ENCODE assay signal across 8 cellular contexts in genomic region chr2:152335016-152335850, GRCh38. TPM values are rescaled to one million over a fixed set of nuclear protein-coding genes. Genes with fewer than 3 reads are reported as not detected.
A peak's percentile ranks its signal among the peaks of the same experiment; 100 is the strongest.
DNase-seq lines count a peak whose midpoint lies in the region; ATAC-seq and TF ChIP-seq lines count a peak whose summit lies in the region.

TSS of gene FMNL2 (plus strand) at chr2:152335174.

- no peak within 1 kb of the TSS for H3K27ac Mint-ChIP-seq in activated CD4-positive, alpha-beta T cell treated with anti-CD3 and anti-CD28 coated beads, Interleukin-2, amount 10 ng/mL, durations not matched to agents 7 days and 5 days
- H3K27ac Mint-ChIP-seq in endothelial cell (ENCODE audit: unreplicated experiment) (no peak within 1 kb of the TSS), memory B cell (peak within 1 kb of the TSS; percentile 63)

- peaks cover 22 to 37% (median 33%) of the 10 kb centered on the region in 10 experiments for H3K4me1 ChIP-seq in BLaER1 treated with 17β-estradiol and CSF1 and Interleukin-3, amounts not matched to agents 10 nM and 100 nM

- peaks cover 54% of the 10 kb centered on the region for H3K27me3 Mint-ChIP-seq in activated CD4-positive, alpha-beta T cell treated with anti-CD3 and anti-CD28 coated beads, Interleukin-2, amount 10 ng/mL, durations not matched to agents 7 days and 5 days
- H3K27me3 Mint-ChIP-seq in endothelial cell (ENCODE audit: unreplicated experiment) (peaks cover 8% of the 10 kb centered on the region), memory B cell (peaks cover 10% of the 10 kb centered on the region)

- CTCF ChIA-PET in activated CD4-positive, alpha-beta T cell treated with anti-CD3 and anti-CD28 coated beads, Interleukin-2, amount 10 ng/mL, durations not matched to agents 7 days and 5 days (lab: Charles Lee), result no interaction called here

- peak within 1 kb of the TSS; percentile 81 to 98 (median 93) for H3K27ac ChIP-seq in BLaER1 treated with 17β-estradiol and CSF1 and Interleukin-3, amounts not matched to agents 10 nM and 100 nM

- H3K9me3 ChIP-seq in BLaER1 treated with 17β-estradiol and CSF1 and Interleukin-3, amounts not matched to agents 10 nM and 100 nM (replicated peaks in 1 of 11), result no peaks in the 10 kb centered on the region

- peaks cover 10% of the 10 kb centered on the region for H3K4me1 Mint-ChIP-seq in activated CD4-positive, alpha-beta T cell treated with anti-CD3 and anti-CD28 coated beads, Interleukin-2, amount 10 ng/mL, durations not matched to agents 7 days and 5 days
- peaks cover 21% of the 10 kb centered on the region for H3K4me1 Mint-ChIP-seq in endothelial cell (ENCODE audit: unreplicated experiment)
- H3K4me1 Mint-ChIP-seq in memory B cell, result peaks cover 9% of the 10 kb centered on the region

- ATAC-seq in GM19025 (IDR thresholded peaks at IDR 0.05; ENCODE audit: low read depth, unreplicated experiment) (peak; percentile 74), HG03139 (IDR thresholded peaks at IDR 0.05; ENCODE audit: unreplicated experiment) (peak; percentile 84), memory B cell (ENCODE audit: low read depth) (peak; percentile 81)

- no peaks in the 10 kb centered on the region for H3K36me3 Mint-ChIP-seq in activated CD4-positive, alpha-beta T cell treated with anti-CD3 and anti-CD28 coated beads, Interleukin-2, amount 10 ng/mL, durations not matched to agents 7 days and 5 days (ENCODE audit: low read depth)
- H3K36me3 Mint-ChIP-seq in endothelial cell (ENCODE audit: low read depth, unreplicated experiment) (no peaks in the 10 kb centered on the region), memory B cell (peaks cover 2% of the 10 kb centered on the region)

- peak; percentile 80 to 90 for DNase-seq in NCI-H446 (lab: John Stamatoyannopoulos, UW)
- peak; percentile 55 for DNase-seq in activated CD4-positive, alpha-beta T cell treated with anti-CD3 and anti-CD28 coated beads, Interleukin-2, amount 10 ng/mL, durations not matched to agents 7 days and 5 days
- peak; percentile 90 for DNase-seq in endothelial cell (ENCODE audit: low spot score)
- DNase-seq in memory B cell (ENCODE audit: low spot score in 2 of 2), result peak; percentile 32 to 61
- peak; percentile 32 to 41 for DNase-seq in stimulated activated CD8-positive, alpha-beta memory T cell treated with anti-CD3 and anti-CD28 coated beads, Interleukin-15, amount 100 ng/mL, for 48 hours (ENCODE audit: low read depth in 2 of 2)

- H3K9ac ChIP-seq in BLaER1 treated with 17β-estradiol and CSF1 and Interleukin-3, amounts not matched to agents 10 nM and 100 nM, result peak within 1 kb of the TSS; percentile 93 to 98 (median 96)

- peak within 1 kb of the TSS; percentile 75 for H3K4me3 Mint-ChIP-seq in activated CD4-positive, alpha-beta T cell treated with anti-CD3 and anti-CD28 coated beads, Interleukin-2, amount 10 ng/mL, durations not matched to agents 7 days and 5 days
- H3K4me3 Mint-ChIP-seq in endothelial cell (ENCODE audit: unreplicated experiment), result peak within 1 kb of the TSS; percentile 99
- H3K4me3 Mint-ChIP-seq in memory B cell, result peak within 1 kb of the TSS; percentile 93

- H3K27me3 ChIP-seq in BLaER1 treated with 17β-estradiol and CSF1 and Interleukin-3, amounts not matched to agents 10 nM and 100 nM, result no peaks in the 10 kb centered on the region

- TF ChIP-seq CTCF in endothelial cell (IDR thresholded peaks at IDR 0.05; ENCODE audit: unreplicated experiment), result no peak

- H3K4me2 ChIP-seq in BLaER1 treated with 17β-estradiol and CSF1 and Interleukin-3, amounts not matched to agents 10 nM and 100 nM, result peak within 1 kb of the TSS; percentile 78 to 97 (median 93)

- peaks cover 31 to 53% (median 45%) of the 10 kb centered on the region in 11 experiments for H4K20me1 ChIP-seq in BLaER1 treated with 17β-estradiol and CSF1 and Interleukin-3, amounts not matched to agents 10 nM and 100 nM

- POLR2A ChIA-PET in activated CD4-positive, alpha-beta T cell treated with anti-CD3 and anti-CD28 coated beads, Interleukin-2, amount 10 ng/mL, durations not matched to agents 7 days and 5 days (lab: Charles Lee), result interaction anchor here (0.5 kb wide), 1 partner anchor 675 kb away, joined by 3 read pairs; no protein-coding TSS in a partner anchor

- peaks cover 0 to 23% (median 0%) of the 10 kb centered on the region in 11 experiments; a peak in 8 of 22 replicates for H3K36me3 ChIP-seq in BLaER1 treated with 17β-estradiol and CSF1 and Interleukin-3, amounts not matched to agents 10 nM and 100 nM

- H3K9me3 Mint-ChIP-seq in activated CD4-positive, alpha-beta T cell treated with anti-CD3 and anti-CD28 coated beads, Interleukin-2, amount 10 ng/mL, durations not matched to agents 7 days and 5 days, result no peaks in the 10 kb centered on the region
- no peaks in the 10 kb centered on the region for H3K9me3 Mint-ChIP-seq in endothelial cell (ENCODE audit: unreplicated experiment)
- no peaks in the 10 kb centered on the region for H3K9me3 Mint-ChIP-seq in memory B cell

- peak within 1 kb of the TSS; percentile 91 to 100 (median 96) for H3K4me3 ChIP-seq in BLaER1 treated with 17β-estradiol and CSF1 and Interleukin-3, amounts not matched to agents 10 nM and 100 nM

RNA-seq across cellular contexts. Expression of gene FMNL2, which starts in this region (rescaled TPM):
- total RNA-seq in activated CD4-positive, alpha-beta T cell treated with anti-CD3 and anti-CD28 coated beads, Interleukin-2, amount 10 ng/mL, durations not matched to agents 7 days and 5 days, result under 1 TPM; 0.46 to 0.64 TPM
- 41.7 TPM for total RNA-seq in endothelial cell (ENCODE audit: unreplicated experiment)

Comparison
In these comparisons a context has a peak if more than half of its experiments do, and no peak if none do; other contexts are left out.
1. Peak in every context shown above with its lines: DNase-seq, ATAC-seq, H3K4me3 ChIP-seq and H3K27ac ChIP-seq.
2. RNA of gene FMNL2 (total RNA-seq): 41.7 TPM in endothelial cell (single experiment); 0.46 to 0.64 TPM in activated CD4-positive, alpha-beta T cell treated with anti-CD3 and anti-CD28 coated beads, Interleukin-2, amount 10 ng/mL, durations not matched to agents 7 days and 5 days; every median in the first group is over 10 times any median in the second.
3. Peak in DNase-seq in activated CD4-positive, alpha-beta T cell treated with anti-CD3 and anti-CD28 coated beads, Interleukin-2, amount 10 ng/mL, durations not matched to agents 7 days and 5 days; RNA of the gene not detected or under 1 TPM.
4. DNase-seq: peak in every context shown above with its lines; median percentile 90 in endothelial cell; 85 in NCI-H446; 55 in activated CD4-positive, alpha-beta T cell treated with anti-CD3 and anti-CD28 coated beads, Interleukin-2, amount 10 ng/mL, durations not matched to agents 7 days and 5 days; 46 in memory B cell; 36 in stimulated activated CD8-positive, alpha-beta memory T cell treated with anti-CD3 and anti-CD28 coated beads, Interleukin-15, amount 100 ng/mL, for 48 hours.